Comparison of ENCODE assay signal across 8 cellular contexts in the genomic region with DNA sequence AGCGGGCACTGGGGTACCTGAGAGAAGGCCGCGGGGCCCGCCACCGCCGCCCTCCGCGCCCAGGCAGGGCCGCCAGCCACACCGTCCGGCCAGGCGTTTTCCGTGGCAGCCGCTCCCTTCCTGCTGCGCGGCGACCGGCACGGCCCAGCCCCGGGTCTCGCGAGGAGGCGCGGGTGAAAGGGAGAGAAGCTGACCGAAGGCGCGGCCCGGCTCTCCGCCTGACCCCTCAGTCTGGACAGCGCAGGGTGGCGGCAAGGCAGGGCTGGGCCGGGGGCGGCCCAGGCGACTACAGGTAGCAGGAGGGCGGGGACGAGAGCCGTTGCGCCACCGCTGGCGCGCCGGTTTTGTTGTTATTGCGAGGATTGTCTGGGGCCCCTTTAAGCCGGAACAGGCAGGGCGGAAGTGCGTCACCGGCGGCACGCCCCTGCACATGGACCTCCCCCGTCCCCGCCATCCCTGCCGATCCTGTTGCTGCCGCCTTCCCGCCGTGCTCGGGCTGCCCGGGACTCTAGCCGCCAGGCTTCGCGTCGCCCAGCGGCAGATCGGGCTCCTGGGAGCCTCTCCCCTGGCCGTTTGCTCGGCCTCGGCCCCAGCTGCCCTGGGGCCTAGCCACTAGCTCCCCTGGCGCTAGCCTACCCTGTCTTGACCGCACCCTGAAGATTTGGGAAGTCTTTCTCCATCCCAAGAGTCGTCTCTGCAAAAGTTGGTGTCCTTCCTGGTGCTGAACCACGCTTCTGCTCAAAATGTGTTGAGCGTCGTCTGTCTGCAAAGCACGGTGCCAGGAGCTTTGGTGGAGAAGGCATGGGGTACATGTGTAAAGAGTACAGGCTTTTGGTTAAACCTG. TPM values are rescaled to one million over a fixed set of nuclear protein-coding genes. Genes with fewer than 3 reads are reported as not detected.
DNase-seq lines count a peak whose midpoint lies in the region; ATAC-seq, FAIRE-seq and TF ChIP-seq lines count a peak whose summit lies in the region.

A gene with protein sequence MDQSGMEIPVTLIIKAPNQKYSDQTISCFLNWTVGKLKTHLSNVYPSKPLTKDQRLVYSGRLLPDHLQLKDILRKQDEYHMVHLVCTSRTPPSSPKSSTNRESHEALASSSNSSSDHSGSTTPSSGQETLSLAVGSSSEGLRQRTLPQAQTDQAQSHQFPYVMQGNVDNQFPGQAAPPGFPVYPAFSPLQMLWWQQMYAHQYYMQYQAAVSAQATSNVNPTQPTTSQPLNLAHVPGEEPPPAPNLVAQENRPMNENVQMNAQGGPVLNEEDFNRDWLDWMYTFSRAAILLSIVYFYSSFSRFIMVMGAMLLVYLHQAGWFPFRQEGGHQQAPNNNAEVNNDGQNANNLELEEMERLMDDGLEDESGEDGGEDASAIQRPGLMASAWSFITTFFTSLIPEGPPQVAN (minus strand): TSS at position 352 of the 844 bp plus-strand sequence. CDS start 805 bp downstream, outside the sequence.

- peak within 1 kb of the TSS; percentile 93 for H3K27ac Mint-ChIP-seq in WTC11

- peak within 1 kb of the TSS; percentile 92 for H3K4me3 Mint-ChIP-seq in WTC11

- WGBS in small intestine, 3 donors, result 0 to 1% (median 1%) methylated on average over 55 to 73 of the region's 73 CpGs

- H3K27me3 ChIP-seq in bronchial epithelial cell (ENCODE audit: control insufficient read depth, insufficient read depth, low read length) (no peaks in the 10 kb centered on the region), small intestine (ENCODE audit: control insufficient read depth in 2 of 2, insufficient read depth in 2 of 2, low read length in 2 of 2) (no peaks in the 10 kb centered on the region)

- peak within 1 kb of the TSS; percentile 94 for H3K4me3 ChIP-seq in AG09309 (ENCODE audit: control insufficient read depth, low read depth, low read length)
- H3K4me3 ChIP-seq in bronchial epithelial cell (ENCODE audit: low read depth, low read length), result peak within 1 kb of the TSS; percentile 95
- peak within 1 kb of the TSS; percentile 85 to 98 for H3K4me3 ChIP-seq in small intestine (ENCODE audit: low read depth in 1 of 2, low read length in 2 of 2)

- TF ChIP-seq CTCF in AG09309 (IDR thresholded peaks at IDR 0.05; ENCODE audit: control insufficient read depth, insufficient read depth, low read depth, low read length, missing control alignments), result no peak
- no peak for TF ChIP-seq CTCF in WTC11 (IDR thresholded peaks at IDR 0.05)
- no peak for TF ChIP-seq CTCF in bronchial epithelial cell (IDR thresholded peaks at IDR 0.05; ENCODE audit: insufficient read depth, low read length, severe bottlenecking)

- H3K36me3 ChIP-seq in bronchial epithelial cell (ENCODE audit: control insufficient read depth, insufficient read depth, low read length) (no peaks in the 10 kb centered on the region), small intestine (ENCODE audit: control insufficient read depth in 2 of 2, insufficient read depth in 2 of 2, low read length in 2 of 2) (no peaks in the 10 kb centered on the region)

- peak within 1 kb of the TSS; percentile 97 to 98 for H3K27ac ChIP-seq in small intestine (ENCODE audit: low read depth in 1 of 2, low read length in 1 of 2)

- DNase-seq in AG09309 (ENCODE audit: low read depth), result peak; percentile 49
- peak; percentile 94 for DNase-seq in NCI-H226
- DNase-seq in WTC11 (ENCODE audit: low spot score), result peak; percentile 94
- DNase-seq in bronchial epithelial cell (ENCODE audit: low read depth), result peak; percentile 85
- peak; percentile 96 for DNase-seq in iPS-NIHi11 (ENCODE audit: low spot score)
- peak; percentile 95 for DNase-seq in small intestine

- peaks cover 9% of the 10 kb centered on the region for H3K9me3 Mint-ChIP-seq in WTC11

- no peak for FAIRE-seq in bronchial epithelial cell (lab: Jason Lieb, UNC)
- FAIRE-seq in small intestine (lab: Jason Lieb, UNC), result no peak

- CTCF ChIA-PET in WTC11 (lab: Charles Lee), result interaction anchor here (1.0 to 4.0 kb wide), 5 partner anchors 12 to 212 kb away, joined by 4 to 12 read pairs (median 4); a partner anchor contains a TSS

- H3K4me1 ChIP-seq in small intestine (ENCODE audit: control insufficient read depth in 2 of 2, insufficient read depth in 1 of 2, low read depth in 1 of 2, low read length in 1 of 2), result peaks cover 1 to 15% of the 10 kb centered on the region in 2 donors

- peaks cover 10% of the 10 kb centered on the region for H3K27me3 Mint-ChIP-seq in WTC11 (ENCODE audit: low read depth)

- H3K4me1 Mint-ChIP-seq in WTC11, result peaks cover 44% of the 10 kb centered on the region

- ATAC-seq in GM19023 (IDR thresholded peaks at IDR 0.05; ENCODE audit: unreplicated experiment), result peak; percentile 94
- ATAC-seq in HG03196 (IDR thresholded peaks at IDR 0.05; ENCODE audit: unreplicated experiment), result peak; percentile 89
- peak; percentile 93 for ATAC-seq in WTC11

- H3K9me3 ChIP-seq in small intestine (ENCODE audit: control insufficient read depth, low read depth), result no peaks in the 10 kb centered on the region

- POLR2A ChIA-PET in WTC11 (lab: Charles Lee), result interaction anchor here (0.9 to 3.0 kb wide), 2 partner anchors 10 to 106 kb away, joined by 3 to 12 read pairs; a partner anchor contains a TSS

- peaks cover 9% of the 10 kb centered on the region for H3K36me3 Mint-ChIP-seq in WTC11

TF ChIP-seq in WTC11, 78 proteins besides CTCF, POLR2A, EP300 and RAD21 (continues in another document):
- TF ChIP-seq ESRRA (CRISPR knock-in tag; IDR thresholded peaks at IDR 0.05; ENCODE audit: borderline replicate concordance) (peak; percentile 67; the same call in 1 of the 2 replicates), OVOL2 (CRISPR knock-in tag; IDR thresholded peaks at IDR 0.05; ENCODE audit: borderline replicate concordance) (no peak), FOXP1 (CRISPR knock-in tag; IDR thresholded peaks at IDR 0.05; ENCODE audit: borderline replicate concordance) (peak; percentile 85), ATF1 (CRISPR knock-in tag; IDR thresholded peaks at IDR 0.05) (0 out of 2 replicates have a peak, but pooled peaks have one; percentile 70), RELA (CRISPR knock-in tag; IDR thresholded peaks at IDR 0.05; ENCODE audit: borderline replicate concordance) (peak; percentile 86; the same call in 1 of the 2 replicates), NR3C1 (CRISPR knock-in tag; conservative IDR thresholded peaks at IDR 0.05; ENCODE audit: low read depth) (no peak), GTF2I (CRISPR knock-in tag; conservative IDR thresholded peaks at IDR 0.05) (no peak), ZNF671 (CRISPR knock-in tag; IDR thresholded peaks at IDR 0.05) (no peak), IRF2 (CRISPR knock-in tag; IDR thresholded peaks at IDR 0.05; ENCODE audit: borderline replicate concordance, low read depth) (no peak; the same call in 1 of the 2 replicates), ZNF423 (CRISPR knock-in tag; IDR thresholded peaks at IDR 0.05) (no peak), NFYB (CRISPR knock-in tag; conservative IDR thresholded peaks at IDR 0.05; ENCODE audit: low read depth) (no peak), CREB1 (CRISPR knock-in tag; IDR thresholded peaks at IDR 0.05) (peak; percentile 88), ZNF232 (CRISPR knock-in tag; IDR thresholded peaks at IDR 0.05) (peak; percentile 79)
- TF ChIP-seq, protein P1, sequence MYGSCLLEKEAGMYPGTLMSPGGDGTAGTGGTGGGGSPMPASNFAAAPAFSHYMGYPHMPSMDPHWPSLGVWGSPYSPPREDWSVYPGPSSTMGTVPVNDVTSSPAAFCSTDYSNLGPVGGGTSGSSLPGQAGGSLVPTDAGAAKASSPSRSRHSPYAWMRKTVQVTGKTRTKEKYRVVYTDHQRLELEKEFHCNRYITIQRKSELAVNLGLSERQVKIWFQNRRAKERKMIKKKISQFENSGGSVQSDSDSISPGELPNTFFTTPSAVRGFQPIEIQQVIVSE (CRISPR knock-in tag; IDR thresholded peaks at IDR 0.05; ENCODE audit: borderline replicate concordance), result no peak
- TF ChIP-seq, protein P2, sequence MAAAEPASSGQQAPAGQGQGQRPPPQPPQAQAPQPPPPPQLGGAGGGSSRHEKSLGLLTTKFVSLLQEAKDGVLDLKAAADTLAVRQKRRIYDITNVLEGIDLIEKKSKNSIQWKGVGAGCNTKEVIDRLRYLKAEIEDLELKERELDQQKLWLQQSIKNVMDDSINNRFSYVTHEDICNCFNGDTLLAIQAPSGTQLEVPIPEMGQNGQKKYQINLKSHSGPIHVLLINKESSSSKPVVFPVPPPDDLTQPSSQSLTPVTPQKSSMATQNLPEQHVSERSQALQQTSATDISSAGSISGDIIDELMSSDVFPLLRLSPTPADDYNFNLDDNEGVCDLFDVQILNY (CRISPR knock-in tag; IDR thresholded peaks at IDR 0.05), result peak; percentile 93
- TF ChIP-seq, protein P3, sequence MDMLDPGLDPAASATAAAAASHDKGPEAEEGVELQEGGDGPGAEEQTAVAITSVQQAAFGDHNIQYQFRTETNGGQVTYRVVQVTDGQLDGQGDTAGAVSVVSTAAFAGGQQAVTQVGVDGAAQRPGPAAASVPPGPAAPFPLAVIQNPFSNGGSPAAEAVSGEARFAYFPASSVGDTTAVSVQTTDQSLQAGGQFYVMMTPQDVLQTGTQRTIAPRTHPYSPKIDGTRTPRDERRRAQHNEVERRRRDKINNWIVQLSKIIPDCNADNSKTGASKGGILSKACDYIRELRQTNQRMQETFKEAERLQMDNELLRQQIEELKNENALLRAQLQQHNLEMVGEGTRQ (CRISPR knock-in tag; IDR thresholded peaks at IDR 0.05), result peak; percentile 46; the same call in 1 of the 2 replicates

RNA-seq across cellular contexts. Expression of the gene that starts here (rescaled TPM):
- total RNA-seq in WTC11 (2021) (15.5 to 18.5 TPM (median 16.2 TPM) in 3 replicates), bronchial epithelial cell (32.9 and 36.1 TPM in 2 replicates)
- 10 to 100 TPM in 1 of 3 donors, 1 to 10 TPM in 2; 8.9 to 10.2 (median 10.0) TPM for polyA plus RNA-seq in small intestine

Comparison
In these comparisons a context has a peak if more than half of its experiments do, and no peak if none do; other contexts are left out.
1. Peak in every context shown above with its lines: DNase-seq, ATAC-seq, H3K4me3 ChIP-seq and H3K27ac ChIP-seq.